1 cellular context compared by ENCODE assay signal in genomic region chr15:38189651-38190280, GRCh38.
TF ChIP-seq lines count a peak whose summit lies in the region.

No MANE protein-coding gene starts in this region.

TF ChIP-seq in HepG2, 621 proteins besides CTCF, POLR2A, EP300 and RAD21 (continued from another document):
- TF ChIP-seq TFDP2 (CRISPR knock-in tag; IDR thresholded peaks at IDR 0.05) = no peak
- no peak for TF ChIP-seq KIAA2018 (CRISPR knock-in tag; IDR thresholded peaks at IDR 0.05; ENCODE audit: borderline replicate concordance)
- TF ChIP-seq NFKB2 (CRISPR knock-in tag; IDR thresholded peaks at IDR 0.05; ENCODE audit: borderline replicate concordance) = no peak
- TF ChIP-seq HMG20B (CRISPR knock-in tag; conservative IDR thresholded peaks at IDR 0.05) = no peak
- no peak for TF ChIP-seq ZNF282 (IDR thresholded peaks at IDR 0.05; ENCODE audit: partially characterized antibody)
- no peak for TF ChIP-seq MIER3 (CRISPR knock-in tag; IDR thresholded peaks at IDR 0.05; ENCODE audit: borderline replicate concordance)
- no peak for TF ChIP-seq ATF2 (CRISPR knock-in tag; IDR thresholded peaks at IDR 0.05)
